In genomic region chr4:100907465-100908454, GRCh38 we compare ENCODE assay signal across 8 cellular contexts.
DNase-seq lines count a peak whose midpoint lies in the region; ATAC-seq, FAIRE-seq and TF ChIP-seq lines count a peak whose summit lies in the region.

No MANE protein-coding gene starts in this region.

- no peak overlapping the region for H3K4me3 Mint-ChIP-seq in natural killer cell treated with Interleukin-12 subunit alpha and Interleukin-12 subunit beta and Interleukin-15 and Interleukin-18, amount 100 ng/mL, for 72 hours

- no peaks in the 10 kb centered on the region for H3K36me3 Mint-ChIP-seq in natural killer cell treated with Interleukin-12 subunit alpha and Interleukin-12 subunit beta and Interleukin-15 and Interleukin-18, amount 100 ng/mL, for 72 hours

- peak; percentile 77 for FAIRE-seq in kidney (lab: Jason Lieb, UNC)

- no peaks in the 10 kb centered on the region for H3K9me3 Mint-ChIP-seq in natural killer cell treated with Interleukin-12 subunit alpha and Interleukin-12 subunit beta and Interleukin-15 and Interleukin-18, amount 100 ng/mL, for 72 hours

- no peak for ATAC-seq in GM18517 (IDR thresholded peaks at IDR 0.05; ENCODE audit: unreplicated experiment)
- no peak for ATAC-seq in natural killer cell treated with Interleukin-12 subunit alpha and Interleukin-12 subunit beta and Interleukin-15 and Interleukin-18, amount 100 ng/mL, for 72 hours

- H3K27me3 ChIP-seq in HAP-1 (ENCODE audit: low read depth), result no peaks in the 10 kb centered on the region

- DNase-seq in AG09309 (ENCODE audit: low read depth) (no peak), HAP-1 (ENCODE audit: low spot score in 2 of 2) (peak; percentile 10 to 11), astrocyte of the cerebellum (ENCODE audit: low read depth) (no peak), kidney (no peak), erythroblast (lab: John Stamatoyannopoulos, UW) (no peak)
- no peak for DNase-seq in natural killer cell treated with Interleukin-12 subunit alpha and Interleukin-12 subunit beta and Interleukin-15 and Interleukin-18, amount 100 ng/mL, for 72 hours (ENCODE audit: low spot score)
- no peak for DNase-seq in stimulated activated CD4-positive, alpha-beta T cell treated with anti-CD3 and anti-CD28 coated beads, Interleukin-4, amount 100 ng/mL, for 4 hours

- H3K27ac Mint-ChIP-seq in natural killer cell treated with Interleukin-12 subunit alpha and Interleukin-12 subunit beta and Interleukin-15 and Interleukin-18, amount 100 ng/mL, for 72 hours, result no peak overlapping the region

- no peak for TF ChIP-seq POLR2A in erythroblast (IDR thresholded peaks at IDR 0.05; ENCODE audit: low read length)

- H3K4me3 ChIP-seq in AG09309 (ENCODE audit: control insufficient read depth, low read depth, low read length) (no peak overlapping the region), HAP-1 (no peak overlapping the region), astrocyte of the cerebellum (ENCODE audit: low read depth, low read length) (no peak overlapping the region), kidney (ENCODE audit: low read length in 2 of 2) (no peak overlapping the region)

- H3K27ac ChIP-seq in kidney (ENCODE audit: low read depth in 2 of 2, low read length in 2 of 2), result no peak overlapping the region

- in situ Hi-C loops in HAP-1 (cut with MboI; ENCODE audit: low sequenced_read_pairs) (no loop called here), astrocyte of the cerebellum (cut with HindIII; ENCODE audit: low sequenced_read_pairs) (no loop called here)

- TF ChIP-seq CTCF in AG09309 (IDR thresholded peaks at IDR 0.05; ENCODE audit: control insufficient read depth, insufficient read depth, low read depth, low read length, missing control alignments) (peak; percentile 34), astrocyte of the cerebellum (IDR thresholded peaks at IDR 0.05; ENCODE audit: low read depth, low read length, missing control alignments) (peak; percentile 37), kidney (IDR thresholded peaks at IDR 0.05; ENCODE audit: borderline replicate concordance, extremely low read depth, insufficient read depth) (peak; percentile 44)

- H3K9ac ChIP-seq in kidney (ENCODE audit: low read length in 2 of 2), result no peak overlapping the region

- H3K4me1 Mint-ChIP-seq in natural killer cell treated with Interleukin-12 subunit alpha and Interleukin-12 subunit beta and Interleukin-15 and Interleukin-18, amount 100 ng/mL, for 72 hours (ENCODE audit: low read depth in 2 of 2), result no peaks in the 10 kb centered on the region

- no peaks in the 10 kb centered on the region for H3K36me3 ChIP-seq in HAP-1 (replicated peaks)
- no peaks in the 10 kb centered on the region for H3K36me3 ChIP-seq in kidney (ENCODE audit: control insufficient read depth in 1 of 2, insufficient read depth in 2 of 2, low read length in 2 of 2)

- intact Hi-C loops in kidney (cut with DNase I), result no loop called here

- 0 out of 2 replicates have a peak, but pooled peaks cover 2% of the 10 kb centered on the region for H3K9me3 ChIP-seq in HAP-1
- no peaks in the 10 kb centered on the region for H3K9me3 ChIP-seq in kidney (ENCODE audit: control insufficient read depth in 1 of 2, low read length in 2 of 2)

- H3K4me1 ChIP-seq in HAP-1 (no peaks in the 10 kb centered on the region; the same call in 1 of the 2 replicates), kidney (ENCODE audit: control insufficient read depth in 1 of 2, insufficient read depth in 1 of 2, low read depth in 1 of 2, low read length in 2 of 2) (no peaks in the 10 kb centered on the region)

- peaks cover 8% of the 10 kb centered on the region in 2 donors for H3K27me3 Mint-ChIP-seq in natural killer cell treated with Interleukin-12 subunit alpha and Interleukin-12 subunit beta and Interleukin-15 and Interleukin-18, amount 100 ng/mL, for 72 hours

Comparison
In these comparisons a context has a peak if more than half of its experiments do, and no peak if none do; other contexts are left out.
1. DNase-seq: peak in HAP-1 (2 of 2); none in AG09309 (single experiment), astrocyte of the cerebellum (single experiment), kidney (single experiment), erythroblast (0 of 2), natural killer cell treated with Interleukin-12 subunit alpha and Interleukin-12 subunit beta and Interleukin-15 and Interleukin-18, amount 100 ng/mL, for 72 hours (single experiment) and stimulated activated CD4-positive, alpha-beta T cell treated with anti-CD3 and anti-CD28 coated beads, Interleukin-4, amount 100 ng/mL, for 4 hours (0 of 2).
2. Peak in every context shown above with its lines, with median percentiles within 50 percentile points of each other: CTCF ChIP-seq.